12 cellular contexts compared by ENCODE assay signal in the genomic region with DNA sequence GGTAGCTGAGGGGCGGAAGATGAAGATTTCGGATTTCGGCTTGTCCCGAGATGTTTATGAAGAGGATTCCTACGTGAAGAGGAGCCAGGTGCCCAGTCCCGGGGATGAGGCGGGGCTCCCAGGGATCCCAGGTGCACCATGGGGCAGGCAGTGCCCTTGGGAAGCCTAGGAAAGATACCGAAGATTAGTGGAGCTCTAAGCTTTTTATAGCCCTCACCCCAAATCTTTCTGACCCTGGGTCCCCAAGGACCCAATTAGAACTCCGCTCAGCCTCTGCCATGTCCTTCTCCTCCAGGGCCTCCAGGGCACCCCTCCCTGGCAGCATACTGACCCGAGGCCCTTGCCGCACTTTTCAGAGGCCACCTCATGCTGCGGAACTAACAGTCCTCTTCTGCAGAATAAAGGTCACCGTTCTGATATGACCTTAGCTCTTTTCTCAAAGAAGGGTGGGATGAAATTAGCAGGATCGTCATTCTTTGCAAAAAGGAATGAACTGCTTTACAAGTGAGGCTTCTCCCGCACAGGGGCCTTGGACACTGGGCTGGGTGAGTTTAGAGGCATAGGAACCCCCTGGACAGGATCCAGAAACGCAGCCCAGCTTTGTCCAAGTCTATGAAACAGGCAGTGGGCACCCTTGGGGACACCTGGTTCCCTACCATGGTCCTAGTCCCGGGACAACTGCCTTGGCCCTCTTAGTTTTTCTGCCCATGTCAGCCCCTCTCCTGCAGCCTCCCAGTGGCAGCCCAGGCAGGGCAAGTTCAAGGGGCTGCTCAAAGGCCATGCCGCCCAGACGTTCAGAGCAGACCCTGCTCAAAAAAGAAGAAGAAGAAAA. TPM values are rescaled to one million over a fixed set of nuclear protein-coding genes. Genes with fewer than 3 reads are reported as not detected.
DNase-seq lines count a peak whose midpoint lies in the region; ATAC-seq and TF ChIP-seq lines count a peak whose summit lies in the region.
"Had no signal": no experiment of that assay in that cellular context is flagged by ENCODE, and none has a peak within 500 bp of the region (broad histone marks: within the 10 kb centered on the region; RNA-seq: fewer than 3 reads in every experiment).

No MANE protein-coding gene starts in this region.

- TF ChIP-seq CTCF in right atrium auricular region (IDR thresholded peaks at IDR 0.05) (no peak), Loucy (conservative IDR thresholded peaks at IDR 0.05; ENCODE audit: low read length) (no peak), upper lobe of right lung (IDR thresholded peaks at IDR 0.05) (no peak)

- peak overlapping the region; percentile 82 for H3K4me2 ChIP-seq in Loucy (ENCODE audit: low read depth, low read length, poor library complexity, severe bottlenecking)

- H3K4me3 ChIP-seq in right atrium auricular region = no peak overlapping the region
- H3K4me3 ChIP-seq in Loucy (ENCODE audit: low read length, poor library complexity, severe bottlenecking) = peak overlapping the region; percentile 63
- H3K4me3 ChIP-seq in upper lobe of right lung = no peak overlapping the region
- H3K4me3 ChIP-seq: SJSA1 had no signal

- no peaks in the 10 kb centered on the region for H3K9me2 ChIP-seq in Loucy (replicated peaks; ENCODE audit: low read depth, low read length)

- peaks cover 0 to 4% (median 0%) of the 10 kb centered on the region in 3 donors for H3K27me3 Mint-ChIP-seq in immature natural killer cell (ENCODE audit: low read depth in 3 of 3)

- H3K4me1 ChIP-seq in right atrium auricular region = no peaks in the 10 kb centered on the region
- peaks cover 39% of the 10 kb centered on the region for H3K4me1 ChIP-seq in Loucy (ENCODE audit: insufficient read depth, low read length, poor library complexity, severe bottlenecking)
- no peaks in the 10 kb centered on the region for H3K4me1 ChIP-seq in upper lobe of right lung
- H3K4me1 ChIP-seq: SJSA1 had no signal

- H3K4me1 Mint-ChIP-seq in immature natural killer cell = peaks cover 29 to 33% of the 10 kb centered on the region in 2 donors

- no peaks in the 10 kb centered on the region for H3K27me3 ChIP-seq in right atrium auricular region
- H3K27me3 ChIP-seq in Loucy (ENCODE audit: insufficient read depth, low read length, poor library complexity, severe bottlenecking) = no peaks in the 10 kb centered on the region
- H3K27me3 ChIP-seq in upper lobe of right lung = no peaks in the 10 kb centered on the region
- H3K27me3 ChIP-seq: SJSA1 had no signal

- peak overlapping the region; percentile 5; the same call in 1 of the 2 replicates for H2AFZ ChIP-seq in Loucy (ENCODE audit: low read length)

- peak overlapping the region; percentile 65 to 80 (median 68) for H3K4me3 Mint-ChIP-seq in immature natural killer cell

- peak overlapping the region; percentile 69 for H3K9ac ChIP-seq in Loucy (ENCODE audit: low read depth, low read length, poor library complexity, severe bottlenecking)

- no peaks in the 10 kb centered on the region for H4K20me1 ChIP-seq in Loucy (ENCODE audit: insufficient read depth, low read length, poor library complexity, severe bottlenecking)

- ATAC-seq in upper lobe of right lung = no peak

- no peaks in the 10 kb centered on the region for H3K36me3 Mint-ChIP-seq in immature natural killer cell

- H3K9me3 ChIP-seq in right atrium auricular region (no peaks in the 10 kb centered on the region), Loucy (ENCODE audit: insufficient read depth, low read depth, low read length) (no peaks in the 10 kb centered on the region), upper lobe of right lung (no peaks in the 10 kb centered on the region)
- H3K9me3 ChIP-seq: SJSA1 had no signal

- H3K27ac Mint-ChIP-seq in immature natural killer cell = peak overlapping the region; percentile 87 to 97 (median 94)

- intact Hi-C loops in cardiac septum (cut with DNase I) = no loop called here
- intact Hi-C loops in upper lobe of right lung (cut with DNase I) = no loop called here

- no peaks in the 10 kb centered on the region for H3K36me3 ChIP-seq in right atrium auricular region
- H3K36me3 ChIP-seq in Loucy (ENCODE audit: insufficient read depth, low read length) = no peaks in the 10 kb centered on the region
- H3K36me3 ChIP-seq in upper lobe of right lung = no peaks in the 10 kb centered on the region
- H3K36me3 ChIP-seq: SJSA1 had no signal

- no peaks in the 10 kb centered on the region for H3K79me2 ChIP-seq in Loucy (ENCODE audit: insufficient read depth, low read length)

- H3K9me3 Mint-ChIP-seq in immature natural killer cell = no peaks in the 10 kb centered on the region

- no peaks in the 10 kb centered on the region for H3F3A ChIP-seq in Loucy (ENCODE audit: low read depth)

- DNase-seq in cardiac septum (ENCODE audit: low spot score) = peak; percentile 44
- DNase-seq in right atrium auricular region (ENCODE audit: low spot score) = no peak
- no peak for DNase-seq in immature natural killer cell
- DNase-seq in upper lobe of right lung = peak; percentile 53
- no peak for DNase-seq in globus pallidus (ENCODE audit: low spot score)
- DNase-seq in HUDEP-2 (lab: John Stamatoyannopoulos, UW; ENCODE audit: unreplicated experiment in 76 of 76) = no peak
- DNase-seq in NCI-H82 treated with DMSO at 0.1 percent for 48 hours (lab: John Stamatoyannopoulos, UW; ENCODE audit: unreplicated experiment) = no peak
- DNase-seq: midbrain, NCI-H187, NCI-H69 had no signal

- no peak overlapping the region for H3K27ac ChIP-seq in right atrium auricular region
- no peak overlapping the region for H3K27ac ChIP-seq in upper lobe of right lung
- H3K27ac ChIP-seq: SJSA1 had no signal

RNA-seq across cellular contexts. Expression of gene CSGALNACT2, which starts 17.9 kb away (rescaled TPM):
- total RNA-seq in cardiac septum = 14.2 TPM
- 10 to 100 TPM; 10.0 to 14.9 TPM for total RNA-seq in right atrium auricular region
- 10 to 100 TPM; 14.8 to 27.6 (median 17.6) TPM for polyA plus RNA-seq in immature natural killer cell
- 40.8 TPM for total RNA-seq in upper lobe of right lung

RNA-seq across cellular contexts. Expression of gene RET, which starts 43.5 kb away (rescaled TPM):
- total RNA-seq in cardiac septum = 0.94 TPM
- total RNA-seq in right atrium auricular region = under 1 TPM; 0.12 to 0.44 TPM
- polyA plus RNA-seq in immature natural killer cell = under 1 TPM in 1 of 3 donors, not detected in 2; 0.27 TPM
- total RNA-seq in upper lobe of right lung = 1.0 TPM
- total RNA-seq: SJSA1 had no signal

Comparison
In these comparisons a context has a peak if more than half of its experiments do, and no peak if none do; other contexts are left out.
1. DNase-seq: peak in cardiac septum (single experiment) and upper lobe of right lung (single experiment); none in right atrium auricular region (single experiment), immature natural killer cell (0 of 3), globus pallidus (single experiment), HUDEP-2 (0 of 76) and NCI-H82 treated with DMSO at 0.1 percent for 48 hours (single experiment).